ENCODE assay signal across 14 cellular contexts in the genomic region with DNA sequence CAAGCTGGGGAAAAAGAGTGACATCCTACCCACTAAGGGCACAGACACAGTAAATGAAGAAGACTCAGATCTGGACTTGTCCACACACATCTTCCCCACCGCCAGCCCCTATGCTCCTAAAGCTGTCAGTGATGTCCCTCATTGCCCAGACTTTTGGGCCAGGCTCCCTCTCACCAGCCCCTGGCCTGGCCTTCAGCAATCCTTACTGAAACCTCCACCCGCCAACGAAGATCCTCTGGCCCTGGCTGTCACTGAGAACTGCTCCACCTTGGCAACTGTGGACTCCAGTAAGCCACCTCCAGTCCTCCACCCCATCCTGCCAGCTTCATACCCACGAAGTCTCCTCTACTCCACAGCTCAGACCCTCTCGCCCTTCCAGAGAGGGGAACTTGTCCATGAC. TPM values are rescaled to one million over a fixed set of nuclear protein-coding genes. Genes with fewer than 3 reads are reported as not detected.
DNase-seq lines count a peak whose midpoint lies in the region; ATAC-seq and TF ChIP-seq lines count a peak whose summit lies in the region.
"Had no signal": no experiment of that assay in that cellular context is flagged by ENCODE, and none has a peak within 500 bp of the region (broad histone marks: within the 10 kb centered on the region; RNA-seq: fewer than 3 reads in every experiment).

No MANE protein-coding gene starts in this region.

- no peak for DNase-seq in activated naive CD4-positive, alpha-beta T cell treated with anti-CD3 and anti-CD28 coated beads, Interleukin-2, amount 50 U/mL, for 16 hours
- DNase-seq in naive thymus-derived CD8-positive, alpha-beta T cell: peak in 1 of 10 donors; percentile 56
- DNase-seq in activated CD4-positive, CD25-positive, alpha-beta regulatory T cell treated with anti-CD3 and anti-CD28 coated beads, Interleukin-2, amount 50 U/mL, for 72 hours: no peak
- no peak for DNase-seq in DMS114 treated with DMSO at 0.1 percent for 48 hours (lab: John Stamatoyannopoulos, UW; ENCODE audit: unreplicated experiment)
- DNase-seq in osteocyte (ENCODE audit: extremely low spot score, unreplicated experiment): no peak
- DNase-seq: C1 segment of cervical spinal cord; CD4-positive, alpha-beta memory T cell; DMS153; DMS79 treated with DMSO at 0.1 percent for 48 hours; EL had no signal

- POLR2A ChIA-PET in naive thymus-derived CD8-positive, alpha-beta T cell (lab: Charles Lee): interaction anchor here (0.6 kb wide), 1 partner anchor 103 kb away, joined by 3 read pairs; no protein-coding TSS in a partner anchor

- no peaks in the 10 kb centered on the region for H3K36me3 Mint-ChIP-seq in activated naive CD4-positive, alpha-beta T cell treated with anti-CD3 and anti-CD28 coated beads, Interleukin-2, amount 50 U/mL, for 24 hours
- no peaks in the 10 kb centered on the region for H3K36me3 Mint-ChIP-seq in dendritic cell treated with granulocyte-macrophage colony-stimulating factor and Interleukin-4, amounts not matched to agents 40 ng/mL and 50 ng/mL, for 4 days (ENCODE audit: low read depth)
- H3K36me3 Mint-ChIP-seq in naive thymus-derived CD8-positive, alpha-beta T cell: no peaks in the 10 kb centered on the region
- H3K36me3 Mint-ChIP-seq in osteocyte (ENCODE audit: unreplicated experiment): no peaks in the 10 kb centered on the region
- H3K36me3 Mint-ChIP-seq: CD4-positive, alpha-beta memory T cell had no signal

- no peak for ATAC-seq in naive thymus-derived CD8-positive, alpha-beta T cell

- no peak overlapping the region for H3K4me3 Mint-ChIP-seq in activated naive CD4-positive, alpha-beta T cell treated with anti-CD3 and anti-CD28 coated beads, Interleukin-2, amount 50 U/mL, for 24 hours
- H3K4me3 Mint-ChIP-seq in dendritic cell treated with granulocyte-macrophage colony-stimulating factor and Interleukin-4, amounts not matched to agents 40 ng/mL and 50 ng/mL, for 4 days: no peak overlapping the region
- no peak overlapping the region for H3K4me3 Mint-ChIP-seq in naive thymus-derived CD8-positive, alpha-beta T cell
- H3K4me3 Mint-ChIP-seq in osteocyte (ENCODE audit: unreplicated experiment): no peak overlapping the region
- H3K4me3 Mint-ChIP-seq: B cell had no signal

- TF ChIP-seq CTCF in osteocyte (IDR thresholded peaks at IDR 0.05): no peak

- H3K4me1 Mint-ChIP-seq in activated naive CD4-positive, alpha-beta T cell treated with anti-CD3 and anti-CD28 coated beads, Interleukin-2, amount 50 U/mL, for 24 hours: peaks cover 29% of the 10 kb centered on the region
- peaks cover 69% of the 10 kb centered on the region for H3K4me1 Mint-ChIP-seq in dendritic cell treated with granulocyte-macrophage colony-stimulating factor and Interleukin-4, amounts not matched to agents 40 ng/mL and 50 ng/mL, for 4 days (ENCODE audit: low read depth)
- peaks cover 18 to 43% (median 37%) of the 10 kb centered on the region in 4 donors for H3K4me1 Mint-ChIP-seq in naive thymus-derived CD8-positive, alpha-beta T cell
- H3K4me1 Mint-ChIP-seq in osteocyte (ENCODE audit: unreplicated experiment): no peaks in the 10 kb centered on the region

- peak overlapping the region; percentile 70 for H3K27ac Mint-ChIP-seq in activated naive CD4-positive, alpha-beta T cell treated with anti-CD3 and anti-CD28 coated beads, Interleukin-2, amount 50 U/mL, for 24 hours
- peak overlapping the region; percentile 30 for H3K27ac Mint-ChIP-seq in dendritic cell treated with granulocyte-macrophage colony-stimulating factor and Interleukin-4, amounts not matched to agents 40 ng/mL and 50 ng/mL, for 4 days
- peak overlapping the region in 7 of 10 donors; percentile 15 to 78 (median 26) for H3K27ac Mint-ChIP-seq in naive thymus-derived CD8-positive, alpha-beta T cell
- H3K27ac Mint-ChIP-seq in osteocyte (ENCODE audit: unreplicated experiment): no peak overlapping the region
- H3K27ac Mint-ChIP-seq: B cell; CD4-positive, alpha-beta memory T cell had no signal

- intact Hi-C loops in dendritic cell treated with granulocyte-macrophage colony-stimulating factor and Interleukin-4, amounts not matched to agents 40 ng/mL and 50 ng/mL, for 4 days (cut with micrococcal nuclease): loop anchor here (2.0 kb wide), 1 partner anchor 404 kb away; no protein-coding TSS in a partner anchor

- H3K27me3 Mint-ChIP-seq in activated naive CD4-positive, alpha-beta T cell treated with anti-CD3 and anti-CD28 coated beads, Interleukin-2, amount 50 U/mL, for 24 hours: no peaks in the 10 kb centered on the region
- peaks cover 24% of the 10 kb centered on the region for H3K27me3 Mint-ChIP-seq in dendritic cell treated with granulocyte-macrophage colony-stimulating factor and Interleukin-4, amounts not matched to agents 40 ng/mL and 50 ng/mL, for 4 days
- peaks cover 0 to 6% (median 0%) of the 10 kb centered on the region in 5 donors for H3K27me3 Mint-ChIP-seq in naive thymus-derived CD8-positive, alpha-beta T cell
- H3K27me3 Mint-ChIP-seq in osteocyte (ENCODE audit: unreplicated experiment): peaks cover 2% of the 10 kb centered on the region

- H3K9me3 Mint-ChIP-seq in activated naive CD4-positive, alpha-beta T cell treated with anti-CD3 and anti-CD28 coated beads, Interleukin-2, amount 50 U/mL, for 24 hours: no peaks in the 10 kb centered on the region
- no peaks in the 10 kb centered on the region for H3K9me3 Mint-ChIP-seq in dendritic cell treated with granulocyte-macrophage colony-stimulating factor and Interleukin-4, amounts not matched to agents 40 ng/mL and 50 ng/mL, for 4 days
- H3K9me3 Mint-ChIP-seq in naive thymus-derived CD8-positive, alpha-beta T cell: no peaks in the 10 kb centered on the region
- no peaks in the 10 kb centered on the region for H3K9me3 Mint-ChIP-seq in osteocyte (ENCODE audit: unreplicated experiment)
- H3K9me3 Mint-ChIP-seq: CD4-positive, alpha-beta memory T cell; IgD-negative memory B cell had no signal

RNA-seq across cellular contexts. Expression of a gene that starts 23.3 kb away (rescaled TPM):
- 1 to 10 TPM; 2.8 to 3.2 TPM for total RNA-seq in naive thymus-derived CD8-positive, alpha-beta T cell
- polyA plus RNA-seq in naive thymus-derived CD8-positive, alpha-beta T cell: under 1 TPM in 2 of 3 donors, not detected in 1; 0.08 to 0.21 TPM
- 0.08 TPM in 2 replicates for total RNA-seq in osteocyte
- polyA plus RNA-seq: IgD-negative memory B cell had no signal
